In genomic region chr14:96508900-96509299, GRCh38 we compare ENCODE assay signal across 1 cellular context.
A peak's percentile ranks its signal among the peaks of the same experiment; 100 is the strongest.
TF ChIP-seq lines count a peak whose summit lies in the region.

No MANE protein-coding gene starts in this region.

TF ChIP-seq in HEK293, 187 proteins besides CTCF, POLR2A, EP300 and RAD21 (continued from another document):
- no peak for TF ChIP-seq ZNF777 (tag by site-specific recombination; IDR thresholded peaks at IDR 0.05; ENCODE audit: borderline replicate concordance)
- TF ChIP-seq HIC1 (tag by site-specific recombination; IDR thresholded peaks at IDR 0.05), result 0 out of 2 replicates have a peak, but pooled peaks have one; percentile 14
